In genomic region chr15:40084657-40085056, GRCh38 we compare ENCODE assay signal across 20 cellular contexts. TPM values are rescaled to one million over a fixed set of nuclear protein-coding genes. Genes with fewer than 3 reads are reported as not detected.
DNase-seq lines count a peak whose midpoint lies in the region; ATAC-seq and TF ChIP-seq lines count a peak whose summit lies in the region.
"Had no signal": no experiment of that assay in that cellular context is flagged by ENCODE, and none has a peak within 500 bp of the region (broad histone marks: within the 10 kb centered on the region; RNA-seq: fewer than 3 reads in every experiment).

No MANE protein-coding gene starts in this region.

- H3K9ac ChIP-seq in BLaER1 treated with 17β-estradiol and CSF1 and Interleukin-3, amounts not matched to agents 10 nM and 100 nM: 0 out of 22 replicates have a peak overlapping the region, but pooled peaks of 1 of the 11 experiments have one; percentile 26
- no peak overlapping the region for H3K9ac ChIP-seq in neural progenitor cell

- no peak overlapping the region for H3K4me3 ChIP-seq in BLaER1 treated with 17β-estradiol and CSF1 and Interleukin-3, amounts not matched to agents 10 nM and 100 nM
- H3K4me3 ChIP-seq in neural progenitor cell: no peak overlapping the region
- H3K4me3 ChIP-seq: dorsolateral prefrontal cortex, ovary had no signal

- no peaks in the 10 kb centered on the region for H3K9me3 Mint-ChIP-seq in dendritic cell treated with granulocyte-macrophage colony-stimulating factor and Interleukin-4, amounts not matched to agents 40 ng/mL and 50 ng/mL, for 4 days
- H3K9me3 Mint-ChIP-seq in neural progenitor cell: no peaks in the 10 kb centered on the region
- H3K9me3 Mint-ChIP-seq in activated CD4-positive, alpha-beta T cell treated with anti-CD3 and anti-CD28 coated beads, Interleukin-2, amount 10 ng/mL, durations not matched to agents 24 days and 14 days: no peaks in the 10 kb centered on the region
- H3K9me3 Mint-ChIP-seq: CD4-positive, alpha-beta memory T cell; T-helper 1 cell treated with Interleukin-12 subunit alpha and Interleukin-12 subunit beta and Interleukin-4 antibody, amounts not matched to agents 30 μg/mL and 1 μg/mL, for 36 hours had no signal

- peak overlapping the region; percentile 27 for H3K27ac Mint-ChIP-seq in dendritic cell treated with granulocyte-macrophage colony-stimulating factor and Interleukin-4, amounts not matched to agents 40 ng/mL and 50 ng/mL, for 4 days
- peak overlapping the region; percentile 84 for H3K27ac Mint-ChIP-seq in neural progenitor cell
- no peak overlapping the region for H3K27ac Mint-ChIP-seq in activated CD4-positive, alpha-beta T cell treated with anti-CD3 and anti-CD28 coated beads, Interleukin-2, amount 10 ng/mL, durations not matched to agents 24 days and 14 days
- H3K27ac Mint-ChIP-seq: T-helper 1 cell treated with Interleukin-12 subunit alpha and Interleukin-12 subunit beta and Interleukin-4 antibody, amounts not matched to agents 30 μg/mL and 1 μg/mL, for 36 hours had no signal

- no peak overlapping the region for H2AFZ ChIP-seq in neural progenitor cell (replicated peaks)

- peaks cover 52% of the 10 kb centered on the region for H3K4me1 Mint-ChIP-seq in dendritic cell treated with granulocyte-macrophage colony-stimulating factor and Interleukin-4, amounts not matched to agents 40 ng/mL and 50 ng/mL, for 4 days (ENCODE audit: low read depth)
- peaks cover 92% of the 10 kb centered on the region for H3K4me1 Mint-ChIP-seq in neural progenitor cell
- H3K4me1 Mint-ChIP-seq in activated CD4-positive, alpha-beta T cell treated with anti-CD3 and anti-CD28 coated beads, Interleukin-2, amount 10 ng/mL, durations not matched to agents 24 days and 14 days: peaks cover 38% of the 10 kb centered on the region

- H3K27me3 Mint-ChIP-seq in dendritic cell treated with granulocyte-macrophage colony-stimulating factor and Interleukin-4, amounts not matched to agents 40 ng/mL and 50 ng/mL, for 4 days: peaks cover 3% of the 10 kb centered on the region
- H3K27me3 Mint-ChIP-seq in neural progenitor cell (ENCODE audit: insufficient read depth, low read depth): peaks cover 7% of the 10 kb centered on the region
- H3K27me3 Mint-ChIP-seq in activated CD4-positive, alpha-beta T cell treated with anti-CD3 and anti-CD28 coated beads, Interleukin-2, amount 10 ng/mL, durations not matched to agents 24 days and 14 days: peaks cover 15% of the 10 kb centered on the region

- H3K27me3 ChIP-seq in BLaER1 treated with 17β-estradiol and CSF1 and Interleukin-3, amounts not matched to agents 10 nM and 100 nM: no peaks in the 10 kb centered on the region
- H3K27me3 ChIP-seq in neural progenitor cell: peaks cover 44% of the 10 kb centered on the region
- H3K27me3 ChIP-seq: ovary had no signal

- H3K4me3 Mint-ChIP-seq in dendritic cell treated with granulocyte-macrophage colony-stimulating factor and Interleukin-4, amounts not matched to agents 40 ng/mL and 50 ng/mL, for 4 days: no peak overlapping the region
- H3K4me3 Mint-ChIP-seq in neural progenitor cell: peak overlapping the region; percentile 43
- no peak overlapping the region for H3K4me3 Mint-ChIP-seq in activated CD4-positive, alpha-beta T cell treated with anti-CD3 and anti-CD28 coated beads, Interleukin-2, amount 10 ng/mL, durations not matched to agents 24 days and 14 days
- H3K4me3 Mint-ChIP-seq: CD4-positive, alpha-beta memory T cell; T-helper 1 cell treated with Interleukin-12 subunit alpha and Interleukin-12 subunit beta and Interleukin-4 antibody, amounts not matched to agents 30 μg/mL and 1 μg/mL, for 36 hours had no signal

- peaks cover 0 to 5% (median 0%) of the 10 kb centered on the region in 11 experiments; a peak in 1 of 22 replicates for H4K20me1 ChIP-seq in BLaER1 treated with 17β-estradiol and CSF1 and Interleukin-3, amounts not matched to agents 10 nM and 100 nM
- H4K20me1 ChIP-seq in neural progenitor cell (ENCODE audit: low read depth): peaks cover 22% of the 10 kb centered on the region

- peaks cover 6% of the 10 kb centered on the region for H3K36me3 Mint-ChIP-seq in dendritic cell treated with granulocyte-macrophage colony-stimulating factor and Interleukin-4, amounts not matched to agents 40 ng/mL and 50 ng/mL, for 4 days (ENCODE audit: low read depth)
- H3K36me3 Mint-ChIP-seq in neural progenitor cell: peaks cover 3% of the 10 kb centered on the region
- H3K36me3 Mint-ChIP-seq in activated CD4-positive, alpha-beta T cell treated with anti-CD3 and anti-CD28 coated beads, Interleukin-2, amount 10 ng/mL, durations not matched to agents 24 days and 14 days (ENCODE audit: low read depth): no peaks in the 10 kb centered on the region
- H3K36me3 Mint-ChIP-seq: CD4-positive, alpha-beta memory T cell had no signal

- intact Hi-C loops in dendritic cell treated with granulocyte-macrophage colony-stimulating factor and Interleukin-4, amounts not matched to agents 40 ng/mL and 50 ng/mL, for 4 days (cut with micrococcal nuclease): no loop called here
- intact Hi-C loops in activated CD4-positive, alpha-beta T cell treated with anti-CD3 and anti-CD28 coated beads, Interleukin-2, amount 10 ng/mL, durations not matched to agents 24 days and 14 days (cut with micrococcal nuclease): no loop called here
- intact Hi-C loops in sciatic nerve (cut with DNase I): no loop called here

- peak overlapping the region in 1 of 11 experiments; percentile 16; a peak in 2 of 22 replicates for H3K27ac ChIP-seq in BLaER1 treated with 17β-estradiol and CSF1 and Interleukin-3, amounts not matched to agents 10 nM and 100 nM
- H3K27ac ChIP-seq in neural progenitor cell: no peak overlapping the region
- H3K27ac ChIP-seq: dorsolateral prefrontal cortex, ovary had no signal

- H3K4me1 ChIP-seq in BLaER1 treated with 17β-estradiol and CSF1 and Interleukin-3, amounts not matched to agents 10 nM and 100 nM: peaks cover 67 to 85% (median 78%) of the 10 kb centered on the region in 10 experiments
- H3K4me1 ChIP-seq in neural progenitor cell: peaks cover 56% of the 10 kb centered on the region

- peak overlapping the region in 9 of 11 experiments; percentile 18 to 95 (median 78); a peak in 14 of 22 replicates for H3K4me2 ChIP-seq in BLaER1 treated with 17β-estradiol and CSF1 and Interleukin-3, amounts not matched to agents 10 nM and 100 nM
- H3K4me2 ChIP-seq in neural progenitor cell: no peak overlapping the region

- peaks cover 36% of the 10 kb centered on the region for H3F3A ChIP-seq in neural progenitor cell (ENCODE audit: low read depth)

- no peak for TF ChIP-seq CTCF in neural progenitor cell (IDR thresholded peaks at IDR 0.05)

- no peaks in the 10 kb centered on the region for H3K9me3 ChIP-seq in BLaER1 treated with 17β-estradiol and CSF1 and Interleukin-3, amounts not matched to agents 10 nM and 100 nM (replicated peaks in 1 of 11)
- no peaks in the 10 kb centered on the region for H3K9me3 ChIP-seq in neural progenitor cell (ENCODE audit: low read depth)
- H3K9me3 ChIP-seq: ovary had no signal

- DNase-seq in NCI-H69 (lab: John Stamatoyannopoulos, UW) (peak; percentile 29), neural progenitor cell (ENCODE audit: low spot score) (no peak), NCI-H226 (no peak), sciatic nerve (ENCODE audit: low spot score) (no peak)
- DNase-seq in activated CD4-positive, alpha-beta T cell treated with anti-CD3 and anti-CD28 coated beads, Interleukin-2, amount 10 ng/mL, durations not matched to agents 24 days and 14 days: no peak
- DNase-seq: activated CD4-positive, alpha-beta T cell treated with anti-CD3 and anti-CD28 coated beads, Interleukin-2, amount 50 U/mL, for 4 hours; CD4-positive, alpha-beta memory T cell; central memory CD4-positive, alpha-beta T cell; dorsolateral prefrontal cortex; mammary epithelial cell; NCI-H1436; NCI-H524 treated with DMSO at 0.1 percent for 48 hours; ovary; right cardiac atrium; SIG-M5; stimulated activated CD4-positive, alpha-beta T cell treated with anti-CD3 and anti-CD28 coated beads, Interleukin-15, amount 100 ng/mL, for 24 hours had no signal

- H3K79me2 ChIP-seq in neural progenitor cell (ENCODE audit: low read depth): no peaks in the 10 kb centered on the region

- ATAC-seq in GM19324 (IDR thresholded peaks at IDR 0.05; ENCODE audit: low FRiP score, unreplicated experiment): no peak
- no peak for ATAC-seq in sciatic nerve
- ATAC-seq: right cardiac atrium had no signal

- H3K36me3 ChIP-seq in BLaER1 treated with 17β-estradiol and CSF1 and Interleukin-3, amounts not matched to agents 10 nM and 100 nM: peaks cover 0 to 16% (median 5%) of the 10 kb centered on the region in 11 experiments; a peak in 17 of 22 replicates
- H3K36me3 ChIP-seq in neural progenitor cell: no peaks in the 10 kb centered on the region
- H3K36me3 ChIP-seq: ovary had no signal

RNA-seq across cellular contexts. Expression of gene BMF, which starts 24.0 kb away (rescaled TPM):
- 8.0 and 12.1 TPM in 2 replicates for total RNA-seq in neural progenitor cell (ENCODE audit: low replicate concordance)
- 8.4 and 9.1 TPM in 2 replicates for total RNA-seq in activated CD4-positive, alpha-beta T cell treated with anti-CD3 and anti-CD28 coated beads, Interleukin-2, amount 10 ng/mL, durations not matched to agents 24 days and 14 days
- total RNA-seq in sciatic nerve: 15.0 TPM

RNA-seq across cellular contexts. Expression of gene SRP14, which starts 45.7 kb away (rescaled TPM):
- total RNA-seq in neural progenitor cell (ENCODE audit: low replicate concordance) (250 and 461 TPM in 2 replicates), sciatic nerve (150 TPM)
- total RNA-seq in activated CD4-positive, alpha-beta T cell treated with anti-CD3 and anti-CD28 coated beads, Interleukin-2, amount 10 ng/mL, durations not matched to agents 24 days and 14 days: 153 and 155 TPM in 2 replicates
